In the genomic region with DNA sequence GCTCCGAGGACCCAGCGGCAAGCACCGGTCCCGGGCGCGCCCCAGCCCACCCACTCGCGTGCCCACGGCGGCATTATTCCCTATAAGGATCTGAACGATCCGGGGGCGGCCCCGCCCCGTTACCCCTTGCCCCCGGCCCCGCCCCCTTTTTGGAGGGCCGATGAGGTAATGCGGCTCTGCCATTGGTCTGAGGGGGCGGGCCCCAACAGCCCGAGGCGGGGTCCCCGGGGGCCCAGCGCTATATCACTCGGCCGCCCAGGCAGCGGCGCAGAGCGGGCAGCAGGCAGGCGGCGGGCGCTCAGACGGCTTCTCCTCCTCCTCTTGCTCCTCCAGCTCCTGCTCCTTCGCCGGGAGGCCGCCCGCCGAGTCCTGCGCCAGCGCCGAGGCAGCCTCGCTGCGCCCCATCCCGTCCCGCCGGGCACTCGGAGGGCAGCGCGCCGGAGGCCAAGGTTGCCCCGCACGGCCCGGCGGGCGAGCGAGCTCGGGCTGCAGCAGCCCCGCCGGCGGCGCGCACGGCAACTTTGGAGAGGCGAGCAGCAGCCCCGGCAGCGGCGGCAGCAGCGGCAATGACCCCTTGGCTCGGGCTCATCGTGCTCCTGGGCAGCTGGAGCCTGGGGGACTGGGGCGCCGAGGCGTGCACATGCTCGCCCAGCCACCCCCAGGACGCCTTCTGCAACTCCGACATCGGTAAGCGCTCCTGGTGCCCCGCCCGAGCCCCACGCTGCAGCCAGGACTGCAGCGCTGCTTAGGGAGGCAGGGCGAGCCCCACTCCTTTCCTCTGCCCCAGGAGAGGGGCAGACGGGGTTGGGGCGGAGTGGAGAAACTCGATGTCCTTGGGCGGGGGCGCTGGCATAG, we compare ENCODE assay signal across 9 cellular contexts. TPM values are rescaled to one million over a fixed set of nuclear protein-coding genes. Genes with fewer than 3 reads are reported as not detected.
A peak's percentile ranks its signal among the peaks of the same experiment; 100 is the strongest.
DNase-seq lines count a peak whose midpoint lies in the region; ATAC-seq and TF ChIP-seq lines count a peak whose summit lies in the region.
"Had no signal": no experiment of that assay in that cellular context is flagged by ENCODE, and none has a peak within 500 bp of the region (broad histone marks: within the 10 kb centered on the region; RNA-seq: fewer than 3 reads in every experiment).

TIMP3 (plus strand) TSS at position 270 of the 855 bp plus-strand sequence; CDS start at position 567, 297 bp downstream.

- H3K9me3 Mint-ChIP-seq in naive thymus-derived CD4-positive, alpha-beta T cell = peaks cover 0 to 2% (median 0%) of the 10 kb centered on the region in 11 donors

- H3K4me3 Mint-ChIP-seq in naive thymus-derived CD4-positive, alpha-beta T cell = peak within 1 kb of the TSS in 8 of 10 donors; percentile 20 to 70 (median 42)

- H3K27ac Mint-ChIP-seq in naive thymus-derived CD4-positive, alpha-beta T cell = no peak within 1 kb of the TSS

- H3K27me3 ChIP-seq in WERI-Rb-1 (ENCODE audit: insufficient read depth, low read depth, severe bottlenecking) = peaks cover 28% of the 10 kb centered on the region
- no peaks in the 10 kb centered on the region for H3K27me3 ChIP-seq in naive thymus-derived CD4-positive, alpha-beta T cell (ENCODE audit: control insufficient read depth in 2 of 2, insufficient read depth in 2 of 2, low read length in 2 of 2)

- peaks cover 0 to 3% (median 0%) of the 10 kb centered on the region in 5 donors for H3K36me3 Mint-ChIP-seq in naive thymus-derived CD4-positive, alpha-beta T cell

- intact Hi-C loops in naive thymus-derived CD4-positive, alpha-beta T cell (cut with micrococcal nuclease) = no loop called here

- H3K27ac ChIP-seq in WERI-Rb-1 = no peak within 1 kb of the TSS
- no peak within 1 kb of the TSS for H3K27ac ChIP-seq in naive thymus-derived CD4-positive, alpha-beta T cell (ENCODE audit: low read depth, low read length)
- H3K27ac ChIP-seq: VCaP had no signal

- H3K4me1 Mint-ChIP-seq in naive thymus-derived CD4-positive, alpha-beta T cell = peaks cover 0 to 8% (median 5%) of the 10 kb centered on the region in 7 donors

- peak within 1 kb of the TSS; percentile 36 for H3K4me3 ChIP-seq in WERI-Rb-1 (ENCODE audit: low read depth, low read length)
- no peak within 1 kb of the TSS for H3K4me3 ChIP-seq in naive thymus-derived CD4-positive, alpha-beta T cell (ENCODE audit: low read length)

- peaks cover 2% of the 10 kb centered on the region for H3K9me3 ChIP-seq in WERI-Rb-1 (ENCODE audit: severe bottlenecking)
- H3K9me3 ChIP-seq in naive thymus-derived CD4-positive, alpha-beta T cell (ENCODE audit: control insufficient read depth in 2 of 3, low read length in 3 of 3) = no peaks in the 10 kb centered on the region

- ATAC-seq in naive thymus-derived CD4-positive, alpha-beta T cell = peak; percentile 36
- ATAC-seq in HG03175 (IDR thresholded peaks at IDR 0.05; ENCODE audit: unreplicated experiment) (no peak), HG03457 (IDR thresholded peaks at IDR 0.05; ENCODE audit: unreplicated experiment) (no peak)

- TF ChIP-seq CTCF in WERI-Rb-1 (IDR thresholded peaks at IDR 0.05; ENCODE audit: low read depth, low read length) = no peak

- no peaks in the 10 kb centered on the region for H3K36me3 ChIP-seq in WERI-Rb-1
- H3K36me3 ChIP-seq in naive thymus-derived CD4-positive, alpha-beta T cell (ENCODE audit: control insufficient read depth in 2 of 3, insufficient read depth in 3 of 3, low read length in 3 of 3) = no peaks in the 10 kb centered on the region

- CTCF ChIA-PET in naive thymus-derived CD4-positive, alpha-beta T cell (lab: Charles Lee) = interaction anchor here (0.5 kb wide), 1 partner anchor 532 kb away, joined by 3 read pairs; no protein-coding TSS in a partner anchor

- POLR2A ChIA-PET in naive thymus-derived CD4-positive, alpha-beta T cell (lab: Charles Lee) = no interaction called here

- H3K27me3 Mint-ChIP-seq in naive thymus-derived CD4-positive, alpha-beta T cell = peaks cover 65 to 81% (median 68%) of the 10 kb centered on the region in 5 donors

- DNase-seq in DMS53 (lab: John Stamatoyannopoulos, UW) = peak; percentile 4
- DNase-seq in DMS53 treated with DMSO at 0.1 percent for 48 hours (lab: John Stamatoyannopoulos, UW; ENCODE audit: unreplicated experiment) = no peak
- peak; percentile 58 for DNase-seq in WERI-Rb-1
- peak; percentile 56 for DNase-seq in foreskin melanocyte
- DNase-seq in naive thymus-derived CD4-positive, alpha-beta T cell = no peak
- DNase-seq in DMS114 treated with DMSO at 0.1 percent for 48 hours (lab: John Stamatoyannopoulos, UW; ENCODE audit: unreplicated experiment) = no peak

- H3K4me1 ChIP-seq in naive thymus-derived CD4-positive, alpha-beta T cell (ENCODE audit: control insufficient read depth in 2 of 2, insufficient read depth in 2 of 2, low read length in 2 of 2) = no peaks in the 10 kb centered on the region

RNA-seq across cellular contexts. Expression of gene TIMP3, which starts in this region (rescaled TPM):
- total RNA-seq in naive thymus-derived CD4-positive, alpha-beta T cell = under 1 TPM in 4 of 5 experiments, not detected in 1; 0.05 to 0.95 (median 0.37) TPM
- not detected for polyA plus RNA-seq in naive thymus-derived CD4-positive, alpha-beta T cell

Comparison
In these comparisons a context has a peak if more than half of its experiments do, and no peak if none do; other contexts are left out.
1. DNase-seq: peak in DMS53 (single experiment), WERI-Rb-1 (single experiment) and foreskin melanocyte (single experiment); none in DMS53 treated with DMSO at 0.1 percent for 48 hours (single experiment), naive thymus-derived CD4-positive, alpha-beta T cell (0 of 9) and DMS114 treated with DMSO at 0.1 percent for 48 hours (single experiment).
2. Peak in ATAC-seq in naive thymus-derived CD4-positive, alpha-beta T cell; RNA of the gene not detected or under 1 TPM.